Comparison of ENCODE assay signal across 1 cellular context in genomic region chr13:99677388-99677951, GRCh38.
TF ChIP-seq lines count a peak whose summit lies in the region.

No MANE protein-coding gene starts in this region.

TF ChIP-seq in HEK293, 187 proteins besides CTCF, POLR2A, EP300 and RAD21 (continued from another document):
- TF ChIP-seq INSM2 (tag by site-specific recombination; IDR thresholded peaks at IDR 0.05) (0 out of 2 replicates have a peak, but pooled peaks have one; percentile 59), ZSCAN4 (tag by site-specific recombination; IDR thresholded peaks at IDR 0.05) (no peak), ZIC2 (tag by site-specific recombination; IDR thresholded peaks at IDR 0.05) (no peak), ZNF132 (tag by site-specific recombination; IDR thresholded peaks at IDR 0.05; ENCODE audit: borderline replicate concordance) (no peak), KLF16 (tag by site-specific recombination; IDR thresholded peaks at IDR 0.05) (no peak), SALL2 (tag by site-specific recombination; IDR thresholded peaks at IDR 0.05; ENCODE audit: borderline replicate concordance) (no peak), GLI4 (tag by site-specific recombination; IDR thresholded peaks at IDR 0.05) (no peak), ZNF660 (tag by site-specific recombination; IDR thresholded peaks at IDR 0.05) (no peak), ZBTB21 (tag by site-specific recombination; IDR thresholded peaks at IDR 0.05) (no peak), ZNF146 (tag by site-specific recombination; IDR thresholded peaks at IDR 0.05) (no peak), MEIS1 (CRISPR knock-in tag; IDR thresholded peaks at IDR 0.05; ENCODE audit: borderline replicate concordance) (no peak), GLIS2 (tag by site-specific recombination; IDR thresholded peaks at IDR 0.05) (no peak), ZFP69B (tag by site-specific recombination; IDR thresholded peaks at IDR 0.05) (no peak), ZNF610 (tag by site-specific recombination; IDR thresholded peaks at IDR 0.05; ENCODE audit: borderline replicate concordance) (peak; percentile 75; the same call in 1 of the 2 replicates), PBX3 (CRISPR knock-in tag; IDR thresholded peaks at IDR 0.05) (no peak), ZNF398 (tag by site-specific recombination; IDR thresholded peaks at IDR 0.05) (no peak), BCL11A (tag by site-specific recombination; IDR thresholded peaks at IDR 0.05; ENCODE audit: low read depth) (peak; percentile 66; the same call in 1 of the 2 replicates), ZNF510 (tag by site-specific recombination; IDR thresholded peaks at IDR 0.05; ENCODE audit: insufficient replicate concordance) (no peak), ZNF211 (tag by site-specific recombination; IDR thresholded peaks at IDR 0.05; ENCODE audit: low read depth) (no peak), ZNF266 (tag by site-specific recombination; IDR thresholded peaks at IDR 0.05; ENCODE audit: low read depth) (no peak), ZNF157 (tag by site-specific recombination; IDR thresholded peaks at IDR 0.05) (no peak), ZNF501 (tag by site-specific recombination; IDR thresholded peaks at IDR 0.05) (peak; percentile 22; the same call in 1 of the 2 replicates), ZBTB49 (tag by site-specific recombination; IDR thresholded peaks at IDR 0.05; ENCODE audit: low read depth) (no peak), ZNF513 (tag by site-specific recombination; IDR thresholded peaks at IDR 0.05) (no peak), KLF17 (tag by site-specific recombination; IDR thresholded peaks at IDR 0.05) (no peak), ZBTB44 (tag by site-specific recombination; IDR thresholded peaks at IDR 0.05) (peak; percentile 84), TCF7L2 (IDR thresholded peaks at IDR 0.05; ENCODE audit: borderline replicate concordance, low read depth, low read length) (peak; percentile 39; the same call in 1 of the 2 replicates), ZNF169 (tag by site-specific recombination; IDR thresholded peaks at IDR 0.05) (no peak), RBAK (tag by site-specific recombination; IDR thresholded peaks at IDR 0.05) (no peak), ZNF692 (tag by site-specific recombination; IDR thresholded peaks at IDR 0.05) (0 out of 2 replicates have a peak, but pooled peaks have one; percentile 26), HOXD13 (CRISPR knock-in tag; IDR thresholded peaks at IDR 0.05; ENCODE audit: borderline replicate concordance) (no peak)
